In the genomic region with DNA sequence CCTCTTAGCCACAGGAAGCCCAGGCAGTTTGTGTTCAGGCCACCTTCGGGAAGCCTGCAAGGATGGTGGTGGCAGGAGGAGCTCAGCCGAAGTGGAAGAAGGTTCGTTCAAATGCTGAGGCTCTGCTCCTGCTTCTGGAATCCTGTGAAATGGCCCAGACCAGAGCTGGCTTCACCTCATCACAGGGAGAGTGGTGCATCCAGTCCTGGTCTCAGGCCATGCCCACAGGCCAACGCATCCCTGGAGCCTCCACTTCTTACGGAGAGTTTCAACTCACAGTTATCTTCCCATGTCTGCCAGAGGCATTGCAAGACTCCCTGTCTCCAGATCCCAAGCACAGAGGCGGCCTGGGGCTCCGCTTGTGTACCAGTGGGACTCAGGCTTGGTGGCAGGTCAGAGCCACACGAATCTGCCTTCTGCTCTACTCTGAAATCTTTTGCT, we compare ENCODE assay signal across 13 cellular contexts.
"Had no signal": no experiment of that assay in that cellular context is flagged by ENCODE, and none has a peak within 500 bp of the region (broad histone marks: within the 10 kb centered on the region; RNA-seq: fewer than 3 reads in every experiment).

No MANE protein-coding gene starts in this region.

- H3K9me3 ChIP-seq: gastrocnemius medialis, thyroid gland, uterus had no signal

- H3K4me3 ChIP-seq: gastrocnemius medialis, thyroid gland, uterus had no signal

- H3K36me3 ChIP-seq: gastrocnemius medialis, thyroid gland, uterus had no signal

- DNase-seq: activated CD4-positive, alpha-beta T cell treated with anti-CD3 and anti-CD28 coated beads, Interleukin-2, amount 50 U/mL, for 1 hour; activated CD4-positive, CD25-positive, alpha-beta regulatory T cell; activated gamma-delta T cell; activated T-cell treated with anti-CD3 and anti-CD28 coated beads, Interleukin-2, amount 50 U/mL, for 1 hour; caudate nucleus; effector memory CD4-positive, alpha-beta T cell; nucleus accumbens; stimulated activated CD4-positive, alpha-beta T cell treated with anti-CD3 and anti-CD28 coated beads, Interleukin-4, amount 100 ng/mL, for 4 hours; T-cell; thyroid gland; uterus had no signal

- H3K4me1 ChIP-seq: gastrocnemius medialis, thyroid gland, uterus had no signal

- H3K27me3 ChIP-seq: gastrocnemius medialis, thyroid gland, uterus had no signal

- ATAC-seq: gastrocnemius medialis; natural killer cell treated with Interleukin-12 subunit alpha and Interleukin-12 subunit beta and Interleukin-15 and Interleukin-18, amount 100 ng/mL, for 72 hours; T-cell had no signal

- H3K27ac ChIP-seq: gastrocnemius medialis, thyroid gland, uterus had no signal
